ENCODE assay signal across 29 cellular contexts in the genomic region with DNA sequence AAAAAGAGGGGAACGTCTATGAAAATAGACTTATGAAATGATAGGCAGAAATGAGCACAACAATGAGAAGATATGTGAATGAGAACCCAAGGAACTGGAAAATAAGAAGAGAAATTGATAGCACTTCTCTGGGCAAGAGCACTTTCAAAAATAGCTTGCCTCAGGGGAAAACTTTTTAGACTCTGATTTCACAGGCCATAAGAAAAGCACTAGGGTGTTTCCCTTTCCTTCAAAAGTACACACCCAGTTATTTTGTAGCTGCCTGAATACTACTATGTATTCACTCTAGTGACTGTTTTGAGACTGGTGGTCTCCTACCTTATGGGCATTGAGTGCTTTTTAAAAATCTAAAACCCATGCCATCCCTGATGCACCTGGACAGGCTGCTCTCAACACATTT.
"Had no signal": no experiment of that assay in that cellular context is flagged by ENCODE, and none has a peak within 500 bp of the region (broad histone marks: within the 10 kb centered on the region; RNA-seq: fewer than 3 reads in every experiment).

No MANE protein-coding gene starts in this region.

- H3K27me3 Mint-ChIP-seq: activated CD4-positive, alpha-beta memory T cell treated with anti-CD3 and anti-CD28 coated beads for 36 hours; activated CD4-positive, alpha-beta T cell treated with anti-CD3 and anti-CD28 coated beads, Interleukin-2, amount 10 ng/mL, durations not matched to agents 24 days and 14 days; activated naive CD8-positive, alpha-beta T cell treated with anti-CD3 and anti-CD28 coated beads for 36 hours; dendritic cell treated with granulocyte-macrophage colony-stimulating factor and Interleukin-4, amounts not matched to agents 40 ng/mL and 50 ng/mL, for 4 days; natural killer cell treated with Interleukin-12 subunit alpha and Interleukin-12 subunit beta and Interleukin-15 and Interleukin-18, amount 100 ng/mL, for 72 hours; T-helper 17 cell had no signal

- H3K4me1 ChIP-seq: foreskin keratinocyte had no signal

- H3K27ac ChIP-seq: brain microvascular endothelial cell, foreskin keratinocyte, skin epidermis, stomach, suprapubic skin, tibial nerve had no signal

- H3K27ac Mint-ChIP-seq: activated CD4-positive, alpha-beta memory T cell treated with anti-CD3 and anti-CD28 coated beads for 36 hours; activated CD4-positive, alpha-beta T cell treated with anti-CD3 and anti-CD28 coated beads, Interleukin-2, amount 10 ng/mL, durations not matched to agents 24 days and 14 days; activated naive CD4-positive, alpha-beta T cell treated with anti-CD3 and anti-CD28 coated beads for 36 hours; activated naive CD8-positive, alpha-beta T cell treated with anti-CD3 and anti-CD28 coated beads for 36 hours; activated T-helper 1 cell treated with anti-CD3 and anti-CD28 coated beads, Interleukin-12 subunit alpha, Interleukin-12 subunit beta, Interleukin-2, Interleukin-4 antibody, amounts not matched to agents 30 ng/mL and 10 ng/mL and 1 ng/mL, durations not matched to agents 14 hours and 24 hours and 36 hours; dendritic cell treated with granulocyte-macrophage colony-stimulating factor and Interleukin-4, amounts not matched to agents 40 ng/mL and 50 ng/mL, for 4 days; endodermal cell; natural killer cell treated with Interleukin-12 subunit alpha and Interleukin-12 subunit beta and Interleukin-15 and Interleukin-18, amount 100 ng/mL, for 72 hours; T-helper 17 cell had no signal

- H3K4me1 Mint-ChIP-seq: activated CD4-positive, alpha-beta T cell treated with anti-CD3 and anti-CD28 coated beads, Interleukin-2, amount 10 ng/mL, durations not matched to agents 24 days and 14 days; activated naive CD8-positive, alpha-beta T cell treated with anti-CD3 and anti-CD28 coated beads for 36 hours; endodermal cell; T-helper 17 cell had no signal

- H3K9me3 Mint-ChIP-seq: activated CD4-positive, alpha-beta memory T cell treated with anti-CD3 and anti-CD28 coated beads for 36 hours; activated CD4-positive, alpha-beta T cell treated with anti-CD3 and anti-CD28 coated beads, Interleukin-2, amount 10 ng/mL, durations not matched to agents 24 days and 14 days; activated naive CD8-positive, alpha-beta T cell treated with anti-CD3 and anti-CD28 coated beads for 36 hours; dendritic cell treated with granulocyte-macrophage colony-stimulating factor and Interleukin-4, amounts not matched to agents 40 ng/mL and 50 ng/mL, for 4 days; endodermal cell had no signal

- H3K27me3 ChIP-seq: brain microvascular endothelial cell, foreskin keratinocyte, heart right ventricle, stomach, suprapubic skin, tibial nerve had no signal

- H3K4me3 Mint-ChIP-seq: activated CD4-positive, alpha-beta memory T cell treated with anti-CD3 and anti-CD28 coated beads for 36 hours; activated CD4-positive, alpha-beta T cell treated with anti-CD3 and anti-CD28 coated beads, Interleukin-2, amount 10 ng/mL, durations not matched to agents 24 days and 14 days; activated naive CD4-positive, alpha-beta T cell treated with anti-CD3 and anti-CD28 coated beads for 36 hours; activated naive CD8-positive, alpha-beta T cell treated with anti-CD3 and anti-CD28 coated beads for 36 hours; activated T-helper 1 cell treated with anti-CD3 and anti-CD28 coated beads, Interleukin-12 subunit alpha, Interleukin-12 subunit beta, Interleukin-2, Interleukin-4 antibody, amounts not matched to agents 30 ng/mL and 10 ng/mL and 1 ng/mL, durations not matched to agents 14 hours and 24 hours and 36 hours; dendritic cell treated with granulocyte-macrophage colony-stimulating factor and Interleukin-4, amounts not matched to agents 40 ng/mL and 50 ng/mL, for 4 days; endodermal cell; natural killer cell treated with Interleukin-12 subunit alpha and Interleukin-12 subunit beta and Interleukin-15 and Interleukin-18, amount 100 ng/mL, for 72 hours; T-helper 17 cell had no signal

- ATAC-seq: esophagus mucosa; foreskin keratinocyte; mucosa of descending colon; natural killer cell treated with Interleukin-12 subunit alpha and Interleukin-12 subunit beta and Interleukin-15 and Interleukin-18, amount 100 ng/mL, for 72 hours; sciatic nerve; T-helper 17 cell had no signal

- H3K9me3 ChIP-seq: mucosa of descending colon, stomach, suprapubic skin, tibial nerve had no signal

- H3K36me3 Mint-ChIP-seq: activated CD4-positive, alpha-beta memory T cell treated with anti-CD3 and anti-CD28 coated beads for 36 hours; activated naive CD8-positive, alpha-beta T cell treated with anti-CD3 and anti-CD28 coated beads for 36 hours; natural killer cell treated with Interleukin-12 subunit alpha and Interleukin-12 subunit beta and Interleukin-15 and Interleukin-18, amount 100 ng/mL, for 72 hours had no signal

- DNase-seq: activated CD4-positive, alpha-beta memory T cell treated with anti-CD3 and anti-CD28 coated beads for 36 hours; activated CD4-positive, alpha-beta T cell treated with anti-CD3 and anti-CD28 coated beads, Interleukin-2, amount 10 ng/mL, durations not matched to agents 24 days and 14 days; activated CD4-positive, CD25-positive, alpha-beta regulatory T cell treated with anti-CD3 and anti-CD28 coated beads, Interleukin-2, amount 50 U/mL, for 72 hours; activated CD8-positive, alpha-beta memory T cell treated with anti-CD3 and anti-CD28 coated beads, Interleukin-2, amount 50 U/mL, for 4 hours; activated effector memory CD4-positive, alpha-beta T cell treated with anti-CD3 and anti-CD28 coated beads, Interleukin-2, amount 50 U/mL, for 16 hours; activated naive CD4-positive, alpha-beta T cell treated with anti-CD3 and anti-CD28 coated beads for 36 hours; activated naive CD8-positive, alpha-beta T cell treated with anti-CD3 and anti-CD28 coated beads for 36 hours; activated T-cell treated with anti-CD3 and anti-CD28 coated beads, Interleukin-2, amount 50 U/mL, for 1 hour; brain microvascular endothelial cell; caudate nucleus; endodermal cell; heart right ventricle; mesendoderm; mucosa of descending colon; stimulated activated CD4-positive, alpha-beta T cell treated with anti-CD3 and anti-CD28 coated beads, Interleukin-12 subunit alpha, Interleukin-12 subunit beta, amount 100 ng/mL, for 4 hours; stimulated activated CD4-positive, alpha-beta T cell treated with anti-CD3 and anti-CD28 coated beads, Interleukin-4, amount 100 ng/mL, for 1 hour; stomach; T-helper 17 cell; T1000 had no signal

- H3K36me3 ChIP-seq: brain microvascular endothelial cell, heart right ventricle, stomach, suprapubic skin, tibial nerve had no signal

- H3K4me3 ChIP-seq: heart right ventricle, lung, mucosa of descending colon, skin epidermis, stomach, suprapubic skin, tibial nerve had no signal
